1 cellular context compared by ENCODE assay signal in genomic region chr19:47768604-47769003, GRCh38.
A peak's percentile ranks its signal among the peaks of the same experiment; 100 is the strongest.
TF ChIP-seq lines count a peak whose summit lies in the region.

No MANE protein-coding gene starts in this region.

TF ChIP-seq in K562, 482 proteins besides CTCF, POLR2A, EP300 and RAD21:
- TF ChIP-seq ZNF140 (CRISPR knock-in tag; IDR thresholded peaks at IDR 0.05) (no peak), ATF7 (IDR thresholded peaks at IDR 0.05) (no peak), NFATC3 (IDR thresholded peaks at IDR 0.05) (no peak), NRF1 (conservative IDR thresholded peaks at IDR 0.05 in 1 of 2, IDR thresholded peaks at IDR 0.05 in 1 of 2) (0 out of 4 replicates have a peak, but pooled peaks of 1 of the 2 experiments have one; percentile 25), JUNB (CRISPR knock-in tag; conservative IDR thresholded peaks at IDR 0.05) (no peak), ZNF175 (CRISPR knock-in tag; IDR thresholded peaks at IDR 0.05; ENCODE audit: low read depth) (no peak)
